In genomic region chr1:27940870-27941269, GRCh38 we compare ENCODE assay signal across 2 cellular contexts.
TF ChIP-seq lines count a peak whose summit lies in the region.

No MANE protein-coding gene starts in this region.

TF ChIP-seq in SK-N-SH, 30 proteins besides CTCF, POLR2A, EP300 and RAD21:
- TF ChIP-seq FOXJ3 (CRISPR knock-in tag; IDR thresholded peaks at IDR 0.05) = no peak
- peak; percentile 4 for TF ChIP-seq CHD2 (IDR thresholded peaks at IDR 0.05; ENCODE audit: low read length, partially characterized antibody)
- 0 out of 2 replicates have a peak, but pooled peaks have one; percentile 10 for TF ChIP-seq RCOR1 (IDR thresholded peaks at IDR 0.05; ENCODE audit: low read length)

TF ChIP-seq in SK-N-SH treated with all-trans-retinoic acid at 6 μM for 48 hours, 23 proteins besides CTCF, POLR2A, EP300 and RAD21:
- no peak for TF ChIP-seq RARB (CRISPR knock-in tag; IDR thresholded peaks at IDR 0.05)
- TF ChIP-seq SNAI2 (CRISPR knock-in tag; IDR thresholded peaks at IDR 0.05) = no peak
- TF ChIP-seq ZC3H10 (CRISPR knock-in tag; IDR thresholded peaks at IDR 0.05) = no peak
- no peak for TF ChIP-seq GLIS3 (CRISPR knock-in tag; IDR thresholded peaks at IDR 0.05)
- TF ChIP-seq PPARA (CRISPR knock-in tag; IDR thresholded peaks at IDR 0.05; ENCODE audit: borderline replicate concordance) = no peak
- no peak for TF ChIP-seq CREB5 (CRISPR knock-in tag; IDR thresholded peaks at IDR 0.05; ENCODE audit: low read depth)
- no peak for TF ChIP-seq ARNTL (CRISPR knock-in tag; IDR thresholded peaks at IDR 0.05; ENCODE audit: borderline replicate concordance, low read depth)
- TF ChIP-seq TOX (CRISPR knock-in tag; IDR thresholded peaks at IDR 0.05; ENCODE audit: borderline replicate concordance) = no peak
- no peak for TF ChIP-seq ZNF8 (CRISPR knock-in tag; IDR thresholded peaks at IDR 0.05)
- TF ChIP-seq PATZ1 (CRISPR knock-in tag; IDR thresholded peaks at IDR 0.05; ENCODE audit: borderline replicate concordance) = no peak
- no peak for TF ChIP-seq ESRRG (CRISPR knock-in tag; IDR thresholded peaks at IDR 0.05)
- TF ChIP-seq ZNF70 (CRISPR knock-in tag; IDR thresholded peaks at IDR 0.05) = no peak
- TF ChIP-seq ZFP3 (CRISPR knock-in tag; IDR thresholded peaks at IDR 0.05) = no peak
- no peak for TF ChIP-seq TCF4 (CRISPR knock-in tag; IDR thresholded peaks at IDR 0.05; ENCODE audit: borderline replicate concordance)
- TF ChIP-seq TSHZ2 (CRISPR knock-in tag; IDR thresholded peaks at IDR 0.05) = no peak
TF ChIP-seq in SK-N-SH treated with all-trans-retinoic acid at 6 μM for 48 hours: peak in this region for 0.
